Comparison of ENCODE assay signal across 25 cellular contexts in genomic region chr7:30140456-30140855, GRCh38.
"Had no signal": no experiment of that assay in that cellular context is flagged by ENCODE, and none has a peak within 500 bp of the region (broad histone marks: within the 10 kb centered on the region; RNA-seq: fewer than 3 reads in every experiment).

No MANE protein-coding gene starts in this region.

- H3K27ac ChIP-seq: brain microvascular endothelial cell, gastrocnemius medialis, parathyroid adenoma, thyroid gland had no signal

- H3K4me3 Mint-ChIP-seq: activated CD8-positive, alpha-beta T cell treated with anti-CD3 and anti-CD28 coated beads, Interleukin-2, amount 10 ng/mL, durations not matched to agents 7 days and 5 days; activated naive CD8-positive, alpha-beta T cell treated with anti-CD3 and anti-CD28 coated beads, Interleukin-2, amount 50 U/mL, for 24 hours; activated T-helper 1 cell treated with anti-CD3 and anti-CD28 coated beads, Interleukin-12 subunit alpha, Interleukin-12 subunit beta, Interleukin-2, Interleukin-4 antibody, amounts not matched to agents 30 ng/mL and 10 ng/mL and 1 ng/mL, durations not matched to agents 14 hours and 24 hours and 36 hours; dendritic cell treated with granulocyte-macrophage colony-stimulating factor and Interleukin-4, amounts not matched to agents 40 ng/mL and 50 ng/mL, for 4 days; memory B cell; natural killer cell treated with Interleukin-12 subunit alpha and Interleukin-12 subunit beta and Interleukin-15 and Interleukin-18, amount 100 ng/mL, for 72 hours had no signal

- H3K36me3 Mint-ChIP-seq: memory B cell; natural killer cell treated with Interleukin-12 subunit alpha and Interleukin-12 subunit beta and Interleukin-15 and Interleukin-18, amount 100 ng/mL, for 72 hours had no signal

- H3K36me3 ChIP-seq: brain microvascular endothelial cell, gastrocnemius medialis, thyroid gland had no signal

- H3K4me3 ChIP-seq: gastrocnemius medialis, thyroid gland had no signal

- H3K27me3 Mint-ChIP-seq: activated naive CD8-positive, alpha-beta T cell treated with anti-CD3 and anti-CD28 coated beads, Interleukin-2, amount 50 U/mL, for 24 hours; memory B cell; natural killer cell treated with Interleukin-12 subunit alpha and Interleukin-12 subunit beta and Interleukin-15 and Interleukin-18, amount 100 ng/mL, for 72 hours had no signal

- DNase-seq: activated CD4-positive, alpha-beta T cell treated with anti-CD3 and anti-CD28 coated beads for 1 hour; activated CD4-positive, alpha-beta T cell treated with anti-CD3 and anti-CD28 coated beads, Interleukin-2, amount 50 U/mL, for 1 hour; activated CD8-positive, alpha-beta T cell treated with anti-CD3 and anti-CD28 coated beads, Interleukin-2, amount 10 ng/mL, durations not matched to agents 7 days and 5 days; activated gamma-delta T cell; activated naive CD4-positive, alpha-beta T cell treated with anti-CD3 and anti-CD28 coated beads, Interleukin-2, amount 50 U/mL, for 16 hours; activated naive CD8-positive, alpha-beta T cell treated with anti-CD3 and anti-CD28 coated beads, Interleukin-2, amount 50 U/mL, for 24 hours; brain microvascular endothelial cell; caudate nucleus; effector CD8-positive, alpha-beta T cell; gastrocnemius medialis; head of caudate nucleus; hypothalamus; left ventricle myocardium superior; right cardiac atrium; stimulated activated CD4-positive, alpha-beta T cell treated with anti-CD3 and anti-CD28 coated beads, Interleukin-4, amount 100 ng/mL, for 24 hours; stimulated activated naive CD8-positive, alpha-beta T cell treated with anti-CD3 and anti-CD28 coated beads, Interleukin-15, Interleukin-2, amounts not matched to agents 100 U/mL and 50 U/mL, for 24 hours; substantia nigra; T-helper 9 cell; thyroid gland had no signal

- H3K9me3 ChIP-seq: gastrocnemius medialis, thyroid gland had no signal

- ATAC-seq: activated CD8-positive, alpha-beta T cell treated with anti-CD3 and anti-CD28 coated beads, Interleukin-2, amount 10 ng/mL, durations not matched to agents 7 days and 5 days; activated naive CD8-positive, alpha-beta T cell treated with anti-CD3 and anti-CD28 coated beads, Interleukin-2, amount 50 U/mL, for 24 hours; esophagus mucosa; gastrocnemius medialis; left ventricle myocardium superior; natural killer cell treated with Interleukin-12 subunit alpha and Interleukin-12 subunit beta and Interleukin-15 and Interleukin-18, amount 100 ng/mL, for 72 hours; right cardiac atrium; stimulated activated naive CD8-positive, alpha-beta T cell treated with anti-CD3 and anti-CD28 coated beads, Interleukin-15, Interleukin-2, amounts not matched to agents 100 U/mL and 50 U/mL, for 24 hours had no signal

- H3K27me3 ChIP-seq: brain microvascular endothelial cell, gastrocnemius medialis, thyroid gland had no signal

- H3K9me3 Mint-ChIP-seq: activated naive CD8-positive, alpha-beta T cell treated with anti-CD3 and anti-CD28 coated beads, Interleukin-2, amount 50 U/mL, for 24 hours; activated T-helper 1 cell treated with anti-CD3 and anti-CD28 coated beads, Interleukin-12 subunit alpha, Interleukin-12 subunit beta, Interleukin-2, Interleukin-4 antibody, amounts not matched to agents 30 ng/mL and 10 ng/mL and 1 ng/mL, durations not matched to agents 14 hours and 24 hours and 36 hours; dendritic cell treated with granulocyte-macrophage colony-stimulating factor and Interleukin-4, amounts not matched to agents 40 ng/mL and 50 ng/mL, for 4 days; memory B cell; natural killer cell treated with Interleukin-12 subunit alpha and Interleukin-12 subunit beta and Interleukin-15 and Interleukin-18, amount 100 ng/mL, for 72 hours had no signal

- H3K27ac Mint-ChIP-seq: activated CD8-positive, alpha-beta T cell treated with anti-CD3 and anti-CD28 coated beads, Interleukin-2, amount 10 ng/mL, durations not matched to agents 7 days and 5 days; activated naive CD8-positive, alpha-beta T cell treated with anti-CD3 and anti-CD28 coated beads, Interleukin-2, amount 50 U/mL, for 24 hours; activated T-helper 1 cell treated with anti-CD3 and anti-CD28 coated beads, Interleukin-12 subunit alpha, Interleukin-12 subunit beta, Interleukin-2, Interleukin-4 antibody, amounts not matched to agents 30 ng/mL and 10 ng/mL and 1 ng/mL, durations not matched to agents 14 hours and 24 hours and 36 hours; dendritic cell treated with granulocyte-macrophage colony-stimulating factor and Interleukin-4, amounts not matched to agents 40 ng/mL and 50 ng/mL, for 4 days; memory B cell; natural killer cell treated with Interleukin-12 subunit alpha and Interleukin-12 subunit beta and Interleukin-15 and Interleukin-18, amount 100 ng/mL, for 72 hours had no signal
